35 cellular contexts compared by ENCODE assay signal in genomic region chr10:125602825-125603224, GRCh38.
"Had no signal": no experiment of that assay in that cellular context is flagged by ENCODE, and none has a peak within 500 bp of the region (broad histone marks: within the 10 kb centered on the region; RNA-seq: fewer than 3 reads in every experiment).

No MANE protein-coding gene starts in this region.

- H3K9me3 ChIP-seq: MG63 had no signal

- H3K36me3 ChIP-seq: MG63 had no signal

- H3K27ac ChIP-seq: KMS-11 had no signal

- H3K4me3 ChIP-seq: MG63 had no signal

- H3K27me3 ChIP-seq: MG63 had no signal

- DNase-seq: Karpas-422, Kasumi-1, KBM-7, KG1, MG63, MM.1S, MV-4-11, NCI-H1048, NCI-H1092, NCI-H1092 treated with DMSO at 0.1 percent for 48 hours, NCI-H1105, NCI-H1105 treated with DMSO at 0.1 percent for 48 hours, NCI-H1417, NCI-H1417 treated with DMSO at 0.1 percent for 48 hours, NCI-H1436, NCI-H1436 treated with DMSO at 0.1 percent for 48 hours, NCI-H146, NCI-H1694, NCI-H1694 treated with DMSO at 0.1 percent for 48 hours, NCI-H187, NCI-H187 treated with DMSO at 0.1 percent for 48 hours, NCI-H1930, NCI-H2029, NCI-H2029 treated with DMSO at 0.1 percent for 48 hours, NCI-H2081, NCI-H2081 treated with DMSO at 0.1 percent for 48 hours, NCI-H2107, NCI-H2171, NCI-H2171 treated with DMSO at 0.1 percent for 48 hours, NCI-H2227 treated with DMSO at 0.1 percent for 48 hours, NCI-H226, NCI-H345, NCI-H446, NCI-H446 treated with DMSO at 0.1 percent for 48 hours had no signal
